ENCODE assay signal across 9 cellular contexts in the genomic region with DNA sequence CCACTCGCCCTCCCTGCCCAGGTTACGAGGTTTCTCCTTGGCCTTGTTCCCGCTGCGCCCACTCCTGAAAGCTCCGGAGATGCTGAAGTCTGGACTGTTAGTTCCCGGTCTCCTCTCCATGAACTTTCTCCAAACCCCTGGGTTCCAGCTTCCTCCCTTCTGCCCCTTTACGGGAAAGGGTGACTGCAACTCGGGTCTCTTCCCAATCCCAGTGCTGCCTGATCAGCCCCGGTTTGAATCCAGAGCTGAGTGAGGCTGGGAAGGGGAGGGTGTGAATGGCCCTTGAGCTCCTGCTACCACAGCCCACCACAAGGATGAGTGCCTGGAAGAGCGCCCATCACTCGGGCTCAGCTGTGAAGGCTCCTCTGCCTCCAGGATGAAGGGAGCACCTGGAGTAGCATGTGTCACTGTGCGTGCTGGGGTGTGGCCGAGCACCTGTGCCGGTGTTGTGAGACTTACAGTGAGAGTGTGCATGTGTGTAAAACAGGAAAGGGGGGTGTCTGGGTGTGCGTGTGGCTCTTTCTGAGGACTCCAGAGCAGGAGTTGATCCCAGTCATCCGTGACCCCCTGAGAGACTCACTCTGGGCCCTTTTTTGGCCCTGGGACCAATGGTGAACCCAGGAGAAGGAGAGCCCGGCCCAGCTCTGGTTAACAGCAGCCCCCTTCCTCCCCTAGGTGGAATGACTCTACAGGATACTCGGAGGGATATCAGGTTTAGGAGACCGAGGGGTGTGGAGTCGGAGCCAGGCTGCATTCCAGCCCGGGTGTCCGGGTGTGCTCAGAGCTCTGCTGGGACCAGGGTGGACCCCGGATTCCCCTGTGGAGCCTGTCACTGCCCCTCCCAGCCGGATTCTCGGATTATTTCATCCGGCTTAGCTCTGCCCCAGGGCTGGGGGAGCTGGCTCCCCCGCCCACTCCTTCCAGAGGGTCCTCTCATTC. TPM values are rescaled to one million over a fixed set of nuclear protein-coding genes. Genes with fewer than 3 reads are reported as not detected.
DNase-seq lines count a peak whose midpoint lies in the region; ATAC-seq, FAIRE-seq and TF ChIP-seq lines count a peak whose summit lies in the region.
"Had no signal": no experiment of that assay in that cellular context is flagged by ENCODE, and none has a peak within 500 bp of the region (broad histone marks: within the 10 kb centered on the region; RNA-seq: fewer than 3 reads in every experiment).

No MANE protein-coding gene starts in this region.

- FAIRE-seq in endothelial cell of umbilical vein (lab: Jason Lieb, UNC): no peak

- H3K27ac ChIP-seq in DND-41 (ENCODE audit: low read length) (no peak overlapping the region), endothelial cell of umbilical vein (ENCODE audit: insufficient read depth, low read depth, low read length) (no peak overlapping the region), neutrophil (peak overlapping the region; percentile 96)

- CTCF ChIA-PET in endothelial cell of umbilical vein (lab: Charles Lee): interaction anchor here (0.6 to 2.9 kb wide), 5 partner anchors 14 to 149 kb away, joined by 3 to 13 read pairs (median 7); no protein-coding TSS in a partner anchor

- H3K36me3 ChIP-seq in DND-41 (ENCODE audit: insufficient read depth, low read length) (no peaks in the 10 kb centered on the region), endothelial cell of umbilical vein (ENCODE audit: control insufficient read depth in 2 of 2, extremely low read depth in 1 of 2, insufficient read depth in 2 of 2, low read length in 2 of 2) (no peaks in the 10 kb centered on the region), neutrophil (peaks cover 15% of the 10 kb centered on the region)

- no peak for TF ChIP-seq POLR2A in endothelial cell of umbilical vein (IDR thresholded peaks at IDR 0.05; ENCODE audit: low read depth, low read length)

- H3K9me3 ChIP-seq in DND-41 (ENCODE audit: insufficient read depth, low read length, severe bottlenecking) (no peaks in the 10 kb centered on the region), endothelial cell of umbilical vein (replicated peaks; ENCODE audit: control insufficient read depth, insufficient read depth, low read length) (no peaks in the 10 kb centered on the region), neutrophil (no peaks in the 10 kb centered on the region)

- H3K27me3 ChIP-seq in DND-41 (ENCODE audit: insufficient read depth, low read length, poor library complexity) (peaks cover 23% of the 10 kb centered on the region), endothelial cell of umbilical vein (ENCODE audit: control insufficient read depth in 2 of 2, insufficient read depth in 2 of 2, low read length in 2 of 2) (no peaks in the 10 kb centered on the region), neutrophil (peaks cover 37% of the 10 kb centered on the region)

- DNase-seq in DND-41: no peak
- DNase-seq in NCI-H2171 (lab: John Stamatoyannopoulos, UW): peak; percentile 61
- DNase-seq in endothelial cell of umbilical vein (ENCODE audit: low read depth, low spot score): peak; percentile 6
- no peak for DNase-seq in activated naive CD4-positive, alpha-beta T cell treated with anti-CD3 and anti-CD28 coated beads, Interleukin-2, amount 50 U/mL, for 16 hours

- peak overlapping the region; percentile 13; the same call in 1 of the 2 replicates for H3K4me2 ChIP-seq in DND-41 (ENCODE audit: insufficient read depth, low read length)
- no peak overlapping the region for H3K4me2 ChIP-seq in endothelial cell of umbilical vein (ENCODE audit: insufficient read depth, low read length)

- H3K79me2 ChIP-seq in DND-41 (ENCODE audit: insufficient read depth, low read length) (no peaks in the 10 kb centered on the region), endothelial cell of umbilical vein (ENCODE audit: control insufficient read depth, insufficient read depth, low read length) (no peaks in the 10 kb centered on the region)

- TF ChIP-seq CTCF in DND-41 (IDR thresholded peaks at IDR 0.05; ENCODE audit: borderline replicate concordance, extremely low read depth, low read length, poor library complexity, severe bottlenecking) (no peak), endothelial cell of umbilical vein (IDR thresholded peaks at IDR 0.05; ENCODE audit: extremely low read depth in 1 of 2, insufficient read depth in 1 of 2, low read depth in 1 of 2, low read length in 2 of 2) (no peak), neutrophil (IDR thresholded peaks at IDR 0.05) (no peak)

- no peaks in the 10 kb centered on the region for H3K9me1 ChIP-seq in endothelial cell of umbilical vein (replicated peaks; ENCODE audit: control insufficient read depth, extremely low read depth, insufficient read depth, low read length)

- H3K4me1 ChIP-seq in DND-41 (ENCODE audit: insufficient read depth, low read length) (peaks cover 23% of the 10 kb centered on the region), endothelial cell of umbilical vein (ENCODE audit: control insufficient read depth, extremely low read depth, insufficient read depth, low read length) (peaks cover 20% of the 10 kb centered on the region), neutrophil (ENCODE audit: control insufficient read depth in 1 of 2, insufficient read depth in 1 of 2, low read depth in 1 of 2, low read length in 1 of 2) (peaks cover 35 to 43% of the 10 kb centered on the region in 2 experiments)

- intact Hi-C loops in endothelial cell of umbilical vein (cut with micrococcal nuclease): loop anchor here (5.0 kb wide), 1 partner anchor 98 kb away; the partner anchor contains the start of gene ATP6V0E2

- POLR2A ChIA-PET in endothelial cell of umbilical vein (lab: Charles Lee): interaction anchor here (0.7 kb wide), 1 partner anchor 7 kb away, joined by 6 read pairs; no protein-coding TSS in a partner anchor

- H4K20me1 ChIP-seq in DND-41 (ENCODE audit: insufficient read depth, low read length) (peaks cover 13% of the 10 kb centered on the region), endothelial cell of umbilical vein (replicated peaks; ENCODE audit: control insufficient read depth, extremely low read depth, insufficient read depth, low read length) (no peaks in the 10 kb centered on the region)

- dilution Hi-C loops in endothelial cell of umbilical vein (cut with MboI; ENCODE audit: extremely low pct_ligation_motif_present, low sequenced_read_pairs): no loop called here

- H3K9ac ChIP-seq in DND-41 (ENCODE audit: low read depth, low read length) (no peak overlapping the region), endothelial cell of umbilical vein (replicated peaks; ENCODE audit: extremely low read depth, insufficient read depth, low read length) (no peak overlapping the region)

- ATAC-seq in DND-41 (ENCODE audit: insufficient read depth, low read depth) (no peak), HG03354 (IDR thresholded peaks at IDR 0.05; ENCODE audit: poor library complexity, severe bottlenecking, unreplicated experiment) (no peak), GM19395 (IDR thresholded peaks at IDR 0.05; ENCODE audit: unreplicated experiment) (no peak), GM21367 (IDR thresholded peaks at IDR 0.05; ENCODE audit: unreplicated experiment) (no peak)

- H2AFZ ChIP-seq in DND-41 (ENCODE audit: low read depth, low read length) (no peak overlapping the region), endothelial cell of umbilical vein (ENCODE audit: low read depth, low read length) (no peak overlapping the region)

- no TSS peak for BruUV-seq in endothelial cell of umbilical vein (replicated peaks; lab: Mats Ljungman, UMichigan)

- no peak overlapping the region for H3K4me3 ChIP-seq in DND-41 (ENCODE audit: low read depth in 1 of 2, low read length in 2 of 2)
- H3K4me3 ChIP-seq in endothelial cell of umbilical vein (replicated peaks in 1 of 3; ENCODE audit: insufficient read depth in 1 of 3, low read depth in 1 of 3, low read length in 3 of 3): no peak overlapping the region
- peak overlapping the region in 1 of 2 experiments; percentile 88 for H3K4me3 ChIP-seq in neutrophil (ENCODE audit: low read depth in 1 of 2, low read length in 1 of 2)

TF ChIP-seq in endothelial cell of umbilical vein, 7 proteins besides CTCF, POLR2A, EP300 and RAD21:
- TF ChIP-seq, protein P1, sequence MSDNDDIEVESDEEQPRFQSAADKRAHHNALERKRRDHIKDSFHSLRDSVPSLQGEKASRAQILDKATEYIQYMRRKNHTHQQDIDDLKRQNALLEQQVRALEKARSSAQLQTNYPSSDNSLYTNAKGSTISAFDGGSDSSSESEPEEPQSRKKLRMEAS (IDR thresholded peaks at IDR 0.05; ENCODE audit: insufficient read depth, insufficient read length): no peak
- TF ChIP-seq FOS (IDR thresholded peaks at IDR 0.05; ENCODE audit: borderline replicate concordance, insufficient read depth, low read length) (no peak), MYC (IDR thresholded peaks at IDR 0.05; ENCODE audit: low read depth, low read length) (no peak), EZH2 (IDR thresholded peaks at IDR 0.05; ENCODE audit: borderline replicate concordance, low read depth, low read length, severe bottlenecking) (no peak), JUN (IDR thresholded peaks at IDR 0.05; ENCODE audit: borderline replicate concordance, insufficient read depth, insufficient read length, low read depth) (no peak), GATA2 (IDR thresholded peaks at IDR 0.05; ENCODE audit: insufficient read depth, insufficient read length, low read depth, low read length) (no peak), POLR2AphosphoS5 (IDR thresholded peaks at IDR 0.05; ENCODE audit: insufficient read depth, low read depth, low read length) (no peak)
TF ChIP-seq in endothelial cell of umbilical vein: peak in this region for 0.

RNA-seq across cellular contexts. Expression of gene ZNF467, which starts 1.1 kb away (rescaled TPM):
- total RNA-seq in endothelial cell of umbilical vein: 6.5 and 8.9 TPM in 2 replicates
- 4.2 and 4.7 TPM in 2 replicates for polyA plus RNA-seq in endothelial cell of umbilical vein
- 3.2 and 4.0 TPM in 2 replicates for polyA plus RNA-seq in endothelial cell of umbilical vein (2011; cell fraction: cytosol; rRNA removed)
- polyA plus RNA-seq in endothelial cell of umbilical vein (2011; cell fraction: nucleus; rRNA removed): 8.3 and 9.4 TPM in 2 replicates
- 1.5 and 4.6 TPM in 2 replicates for polyA plus RNA-seq in endothelial cell of umbilical vein (2012)
- polyA minus RNA-seq in endothelial cell of umbilical vein: 1.4 and 1.5 TPM in 2 replicates
- polyA minus RNA-seq in endothelial cell of umbilical vein (2011; cell fraction: cytosol; rRNA and poly(A)+ RNA removed): not detected
- polyA minus RNA-seq in endothelial cell of umbilical vein (2011; cell fraction: nucleus; rRNA and poly(A)+ RNA removed): 0.82 and 2.0 TPM in 2 replicates
- total RNA-seq: LHCN-M2 had no signal

Comparison
In these comparisons a context has a peak if more than half of its experiments do, and no peak if none do; other contexts are left out.
1. DNase-seq: peak in NCI-H2171 (single experiment) and endothelial cell of umbilical vein (single experiment); none in DND-41 (single experiment) and activated naive CD4-positive, alpha-beta T cell treated with anti-CD3 and anti-CD28 coated beads, Interleukin-2, amount 50 U/mL, for 16 hours (single experiment).